In the genomic region with DNA sequence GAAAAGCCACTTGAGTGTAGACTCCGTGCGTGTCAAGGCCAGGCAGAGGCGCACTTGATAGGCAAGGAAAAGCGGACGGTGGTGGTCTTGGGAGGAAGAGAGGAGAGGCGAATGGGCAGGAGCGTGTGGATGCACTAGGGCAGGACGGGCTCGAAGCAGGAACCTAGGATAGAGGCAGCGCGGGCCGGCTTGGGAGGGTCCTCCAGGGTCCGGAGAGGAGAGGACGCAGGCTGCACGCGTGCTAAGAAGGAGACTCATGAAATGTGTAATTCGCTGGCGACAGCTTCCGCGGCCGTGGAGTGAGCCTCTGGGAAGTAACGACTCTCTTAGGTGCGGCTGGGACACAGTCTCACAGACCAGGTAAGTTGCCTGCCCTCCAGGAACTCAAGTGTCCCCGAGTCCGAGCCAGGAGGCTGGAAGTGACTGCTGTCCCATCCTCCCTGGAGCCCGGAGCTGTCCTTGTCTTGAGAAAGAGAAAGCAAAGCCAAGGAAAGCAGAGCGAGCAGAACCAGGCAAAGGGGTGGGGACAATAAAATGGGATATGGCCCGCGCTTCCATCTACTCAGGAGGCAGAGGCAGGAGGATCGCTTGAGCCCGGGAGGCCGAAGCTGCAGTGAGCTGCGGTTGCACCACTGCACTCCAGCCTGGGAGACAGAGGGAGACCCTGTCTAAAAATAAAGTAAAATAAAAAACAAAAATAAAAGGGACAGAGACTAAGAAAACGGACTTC, we compare ENCODE assay signal across 8 cellular contexts. TPM values are rescaled to one million over a fixed set of nuclear protein-coding genes. Genes with fewer than 3 reads are reported as not detected.
DNase-seq lines count a peak whose midpoint lies in the region; ATAC-seq and TF ChIP-seq lines count a peak whose summit lies in the region.

No MANE protein-coding gene starts in this region.

- TF ChIP-seq POLR2A in esophagus squamous epithelium (IDR thresholded peaks at IDR 0.05) (no peak), prostate gland (IDR thresholded peaks at IDR 0.05) (no peak)

- H3K4me3 ChIP-seq in GM12865 (ENCODE audit: low read depth, low read length) (peak overlapping the region; percentile 94), RWPE2 (ENCODE audit: severe bottlenecking) (peak overlapping the region; percentile 90), esophagus squamous epithelium (peak overlapping the region; percentile 75 to 99 (median 95)), prostate gland (peak overlapping the region; percentile 73 to 96)

- WGBS in esophagus squamous epithelium, 2 donors, result 87 to 91% methylated on average over 26 to 33 of the region's 34 CpGs
- WGBS in prostate gland, result 79% methylated on average over 34 of the region's 34 CpGs

- no peak for TF ChIP-seq CTCF in GM12865 (IDR thresholded peaks at IDR 0.05; ENCODE audit: insufficient read depth, low read depth, low read length, missing control alignments)
- no peak for TF ChIP-seq CTCF in RWPE2 (IDR thresholded peaks at IDR 0.05; ENCODE audit: poor library complexity, severe bottlenecking)
- no peak for TF ChIP-seq CTCF in esophagus squamous epithelium (IDR thresholded peaks at IDR 0.05)
- TF ChIP-seq CTCF in prostate gland (IDR thresholded peaks at IDR 0.05), result no peak

- H3K27me3 ChIP-seq in RWPE2 (ENCODE audit: insufficient read depth, poor library complexity, severe bottlenecking), result no peaks in the 10 kb centered on the region
- no peaks in the 10 kb centered on the region for H3K27me3 ChIP-seq in esophagus squamous epithelium
- no peaks in the 10 kb centered on the region for H3K27me3 ChIP-seq in prostate gland (replicated peaks; ENCODE audit: insufficient read depth)

- DNase-seq in GM12865 (ENCODE audit: low read depth), result no peak
- DNase-seq in RWPE2 (ENCODE audit: low spot score), result no peak
- no peak for DNase-seq in esophagus squamous epithelium (lab: John Stamatoyannopoulos, UW)
- DNase-seq in prostate gland (ENCODE audit: low spot score), result no peak
- no peak for DNase-seq in superior temporal gyrus (ENCODE audit: extremely low spot score)
- no peak for DNase-seq in NCI-H2196 treated with DMSO at 0.1 percent for 48 hours (lab: John Stamatoyannopoulos, UW; ENCODE audit: unreplicated experiment)
- DNase-seq in cerebellar nuclear complex (lab: John Stamatoyannopoulos, UW), result no peak
- no peak for DNase-seq in CD1c-positive myeloid dendritic cell (ENCODE audit: extremely low spot score)

- H3K27ac ChIP-seq in RWPE2 (ENCODE audit: poor library complexity, severe bottlenecking), result peak overlapping the region; percentile 59
- H3K27ac ChIP-seq in esophagus squamous epithelium, result peak overlapping the region; percentile 83 to 97 (median 96)
- H3K27ac ChIP-seq in prostate gland, result peak overlapping the region; percentile 80 to 87

- no peaks in the 10 kb centered on the region for H3K36me3 ChIP-seq in RWPE2 (ENCODE audit: low read depth)
- peaks cover 0 to 5% (median 0%) of the 10 kb centered on the region in 3 donors for H3K36me3 ChIP-seq in esophagus squamous epithelium
- no peaks in the 10 kb centered on the region for H3K36me3 ChIP-seq in prostate gland

- intact Hi-C loops in esophagus squamous epithelium (cut with DNase I), result loop anchor here (10.0 kb wide), 1 partner anchor 81 kb away; no protein-coding TSS in a partner anchor
- intact Hi-C loops in prostate gland (cut with DNase I), result loop anchor here (10.0 kb wide), 1 partner anchor 81 kb away; no protein-coding TSS in a partner anchor

- H3K4me1 ChIP-seq in RWPE2 (ENCODE audit: insufficient read depth, poor library complexity, severe bottlenecking) (peaks cover 3% of the 10 kb centered on the region), esophagus squamous epithelium (peaks cover 0 to 36% (median 22%) of the 10 kb centered on the region in 3 donors), prostate gland (replicated peaks) (peaks cover 10% of the 10 kb centered on the region)

- ATAC-seq in RWPE2 (ENCODE audit: low read depth), result no peak

- H3K9me3 ChIP-seq in RWPE2 (ENCODE audit: severe bottlenecking) (no peaks in the 10 kb centered on the region), esophagus squamous epithelium (no peaks in the 10 kb centered on the region), prostate gland (no peaks in the 10 kb centered on the region)

RNA-seq across cellular contexts. Expression of a gene that starts 0.8 kb away (rescaled TPM):
- 10 to 100 TPM in 1 of 4 donors, 1 to 10 TPM in 3; 8.6 to 14.7 (median 9.1) TPM for total RNA-seq in esophagus squamous epithelium
- total RNA-seq in prostate gland, result 10 to 100 TPM; 16.1 to 17.4 TPM

RNA-seq across cellular contexts. Expression of a gene that starts 37.2 kb away (rescaled TPM):
- total RNA-seq in esophagus squamous epithelium, result under 1 TPM; 0.12 to 0.57 (median 0.20) TPM
- total RNA-seq in prostate gland, result 10 to 100 TPM in 1 of 2 donors, 1 to 10 TPM in 1; 7.6 to 15.5 TPM

Comparison
In these comparisons a context has a peak if more than half of its experiments do, and no peak if none do; other contexts are left out.
1. RNA of a gene that starts 37.2 kb away (total RNA-seq): 7.6 to 15.5 TPM in prostate gland; 0.12 to 0.57 TPM in esophagus squamous epithelium; every median in the first group is over 4 times any median in the second.
2. Peak in every context shown above with its lines, with median percentiles within 50 percentile points of each other: H3K4me3 ChIP-seq and H3K27ac ChIP-seq.